Comparison of ENCODE assay signal across 22 cellular contexts in the genomic region with DNA sequence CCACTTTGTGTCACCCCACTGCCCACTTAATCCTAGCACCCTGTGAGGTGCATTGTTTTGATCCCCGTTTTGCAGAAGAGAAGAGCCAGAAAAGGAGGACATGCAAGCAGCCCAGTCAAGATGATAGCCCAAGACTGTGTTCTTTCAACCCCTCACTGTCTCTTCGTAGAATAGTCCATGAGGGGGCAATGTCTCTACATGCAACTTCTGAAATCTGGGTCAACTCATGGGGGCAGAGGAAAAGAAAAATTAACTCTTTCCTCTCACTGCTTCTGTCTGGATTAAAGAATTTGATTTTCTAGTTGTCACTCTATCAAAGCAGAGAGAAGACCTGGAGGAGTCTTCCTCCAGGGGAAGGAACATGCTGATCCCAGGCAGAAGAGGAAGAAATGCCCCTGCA.
DNase-seq lines count a peak whose midpoint lies in the region; ATAC-seq, FAIRE-seq and TF ChIP-seq lines count a peak whose summit lies in the region.
"Had no signal": no experiment of that assay in that cellular context is flagged by ENCODE, and none has a peak within 500 bp of the region (broad histone marks: within the 10 kb centered on the region; RNA-seq: fewer than 3 reads in every experiment).

No MANE protein-coding gene starts in this region.

- H3K4me3 ChIP-seq in HepG2 (replicated peaks in 1 of 3; ENCODE audit: insufficient read depth in 1 of 3, low read depth in 2 of 3, low read length in 3 of 3) (no peak overlapping the region), right lobe of liver (no peak overlapping the region), WERI-Rb-1 (ENCODE audit: low read depth, low read length) (no peak overlapping the region), esophagus squamous epithelium (no peak overlapping the region)
- H3K4me3 ChIP-seq: GM12878, SJSA1 had no signal

- H3K36me3 ChIP-seq in HepG2 (replicated peaks in 1 of 2; ENCODE audit: control insufficient read depth in 1 of 2, insufficient read depth in 2 of 2, low read length in 2 of 2) (no peaks in the 10 kb centered on the region), right lobe of liver (no peaks in the 10 kb centered on the region), WERI-Rb-1 (no peaks in the 10 kb centered on the region), esophagus squamous epithelium (no peaks in the 10 kb centered on the region)
- H3K36me3 ChIP-seq: SJSA1 had no signal

- TF ChIP-seq CTCF in HepG2 (CRISPR knock-in tag; IDR thresholded peaks at IDR 0.05) (0 out of 2 replicates have a peak, but pooled peaks have one; percentile 10), right lobe of liver (IDR thresholded peaks at IDR 0.05) (no peak), WERI-Rb-1 (IDR thresholded peaks at IDR 0.05; ENCODE audit: low read depth, low read length) (peak; percentile 36; the same call in 1 of the 2 replicates), esophagus squamous epithelium (IDR thresholded peaks at IDR 0.05) (no peak)

- DNase-seq in HepG2 (ENCODE audit: low spot score) = no peak
- no peak for DNase-seq in right lobe of liver
- DNase-seq in WERI-Rb-1 = no peak
- peak; percentile 27 for DNase-seq in iPS-NIHi7 (ENCODE audit: extremely low spot score)
- no peak for DNase-seq in esophagus squamous epithelium (lab: John Stamatoyannopoulos, UW)
- no peak for DNase-seq in NCI-H128 (lab: John Stamatoyannopoulos, UW; ENCODE audit: unreplicated experiment)
- no peak for DNase-seq in DMS 273 (lab: John Stamatoyannopoulos, UW; ENCODE audit: unreplicated experiment)
- DNase-seq: C1 segment of cervical spinal cord, DMS 273 treated with DMSO at 0.1 percent for 48 hours, GDM1, GOT3, HFFc6, KG1, NCI-H146, NCI-H2081 treated with DMSO at 0.1 percent for 48 hours, NCI-H2227 treated with DMSO at 0.1 percent for 48 hours, NCI-H524 treated with DMSO at 0.1 percent for 48 hours had no signal

- TF ChIP-seq EP300 in HepG2 (IDR thresholded peaks at IDR 0.05; ENCODE audit: low read depth in 2 of 2, low read length in 2 of 2) = no peak
- no peak for TF ChIP-seq EP300 in HepG2 (CRISPR knock-in tag; IDR thresholded peaks at IDR 0.05; ENCODE audit: borderline replicate concordance)

- BruUV-seq in HepG2 (replicated peaks; lab: Mats Ljungman, UMichigan) = no TSS peak

- TF ChIP-seq RAD21 in HepG2 (CRISPR knock-in tag; IDR thresholded peaks at IDR 0.05) = no peak

- no peak overlapping the region for H3K27ac ChIP-seq in HepG2 (ENCODE audit: extremely low read length, insufficient read depth, low read length)
- H3K27ac ChIP-seq in right lobe of liver = no peak overlapping the region
- H3K27ac ChIP-seq in WERI-Rb-1 = no peak overlapping the region
- no peak overlapping the region for H3K27ac ChIP-seq in esophagus squamous epithelium
- H3K27ac ChIP-seq: RWPE1, SJSA1 had no signal

- TF ChIP-seq POLR2A in HepG2 (IDR thresholded peaks at IDR 0.05; ENCODE audit: insufficient read depth in 1 of 2, low read depth in 2 of 2, low read length in 2 of 2) (no peak), right lobe of liver (IDR thresholded peaks at IDR 0.05) (no peak), esophagus squamous epithelium (IDR thresholded peaks at IDR 0.05) (no peak)

- H3K4me1 ChIP-seq in HepG2 (ENCODE audit: insufficient read depth, low read length) (no peaks in the 10 kb centered on the region), right lobe of liver (no peaks in the 10 kb centered on the region), esophagus squamous epithelium (peaks cover 0 to 4% (median 0%) of the 10 kb centered on the region in 3 donors)
- H3K4me1 ChIP-seq: SJSA1 had no signal

- ATAC-seq in HepG2 (no peak), right lobe of liver (no peak), GM19023 (IDR thresholded peaks at IDR 0.05; ENCODE audit: unreplicated experiment) (no peak)
- ATAC-seq: GM12878 had no signal

- POLR2A ChIA-PET in HepG2 (lab: Yijun Ruan, JAX) = no interaction called here

- H3K9me3 ChIP-seq in HepG2 (ENCODE audit: low read length) = no peaks in the 10 kb centered on the region
- no peaks in the 10 kb centered on the region for H3K9me3 ChIP-seq in right lobe of liver
- H3K9me3 ChIP-seq in WERI-Rb-1 (ENCODE audit: severe bottlenecking) = no peaks in the 10 kb centered on the region
- H3K9me3 ChIP-seq in esophagus squamous epithelium = no peaks in the 10 kb centered on the region
- H3K9me3 ChIP-seq: SJSA1 had no signal

- intact Hi-C loops in HepG2 (cut with micrococcal nuclease; ENCODE audit: unreplicated experiment) (no loop called here), right lobe of liver (cut with DNase I) (loop anchor here (2.0 to 10.0 kb wide), 3 partner anchors 214 to 366 kb away; no protein-coding TSS in a partner anchor), esophagus squamous epithelium (cut with DNase I) (loop anchor here (10.0 kb wide), 1 partner anchor 244 kb away; no protein-coding TSS in a partner anchor)

- FAIRE-seq in HepG2 (lab: Jason Lieb, UNC) = no peak
- FAIRE-seq: GM12878, GM18507 had no signal

- CTCF ChIA-PET in HepG2 (lab: Yijun Ruan, JAX; ENCODE audit: low intra/inter-chr PET ratio, low total read pairs) = interaction anchor here (5.2 kb wide), 1 partner anchor 223 kb away, joined by 63 read pairs; no protein-coding TSS in a partner anchor

- no peaks in the 10 kb centered on the region for H3K79me2 ChIP-seq in HepG2 (ENCODE audit: insufficient read depth, low read length)

- no peak overlapping the region for H2AFZ ChIP-seq in HepG2 (ENCODE audit: low read length)

- no peak overlapping the region for H3K4me2 ChIP-seq in HepG2 (ENCODE audit: low read depth, low read length)

- in situ Hi-C loops in HepG2 (cut with HindIII; ENCODE audit: extremely low pct_ligation_motif_present, low pct_unique_long_range_greater_than_20kb) = no loop called here

- WGBS in HepG2 (ENCODE audit: low lambda C conversion rate) = 0% methylated on average over 2 of the region's 2 CpGs
- 35% methylated on average over 2 of the region's 2 CpGs for WGBS in right lobe of liver (ENCODE audit: insufficient coverage, low coverage, low lambda C conversion rate, missing lambda C conversion rate)
- WGBS in esophagus squamous epithelium, 2 donors = 33 to 45% methylated on average over 1 to 2 of the region's 2 CpGs

- H3K9ac ChIP-seq in HepG2 (ENCODE audit: insufficient read depth, low read depth, low read length) = no peak overlapping the region

- no peaks in the 10 kb centered on the region; the same call in 1 of the 2 replicates for H4K20me1 ChIP-seq in HepG2 (ENCODE audit: insufficient read depth, low read length)

- H3K27me3 ChIP-seq in HepG2 (ENCODE audit: control insufficient read depth in 1 of 2, insufficient read depth in 2 of 2, low read length in 2 of 2) = peaks cover 0 to 14% of the 10 kb centered on the region in 2 experiments; a peak in 2 of 5 replicates
- H3K27me3 ChIP-seq in right lobe of liver = no peaks in the 10 kb centered on the region
- no peaks in the 10 kb centered on the region for H3K27me3 ChIP-seq in WERI-Rb-1 (ENCODE audit: insufficient read depth, low read depth, severe bottlenecking)
- H3K27me3 ChIP-seq in esophagus squamous epithelium = peaks cover 0 to 21% (median 0%) of the 10 kb centered on the region in 4 donors
- H3K27me3 ChIP-seq: SJSA1 had no signal

TF ChIP-seq in HepG2, 621 proteins besides CTCF, POLR2A, EP300 and RAD21:
- TF ChIP-seq ZNF652 (CRISPR knock-in tag; IDR thresholded peaks at IDR 0.05; ENCODE audit: borderline replicate concordance, low read depth) (peak; percentile 64; the same call in 1 of the 2 replicates), FOXK2 (IDR thresholded peaks at IDR 0.05) (no peak)
- TF ChIP-seq, protein P1, sequence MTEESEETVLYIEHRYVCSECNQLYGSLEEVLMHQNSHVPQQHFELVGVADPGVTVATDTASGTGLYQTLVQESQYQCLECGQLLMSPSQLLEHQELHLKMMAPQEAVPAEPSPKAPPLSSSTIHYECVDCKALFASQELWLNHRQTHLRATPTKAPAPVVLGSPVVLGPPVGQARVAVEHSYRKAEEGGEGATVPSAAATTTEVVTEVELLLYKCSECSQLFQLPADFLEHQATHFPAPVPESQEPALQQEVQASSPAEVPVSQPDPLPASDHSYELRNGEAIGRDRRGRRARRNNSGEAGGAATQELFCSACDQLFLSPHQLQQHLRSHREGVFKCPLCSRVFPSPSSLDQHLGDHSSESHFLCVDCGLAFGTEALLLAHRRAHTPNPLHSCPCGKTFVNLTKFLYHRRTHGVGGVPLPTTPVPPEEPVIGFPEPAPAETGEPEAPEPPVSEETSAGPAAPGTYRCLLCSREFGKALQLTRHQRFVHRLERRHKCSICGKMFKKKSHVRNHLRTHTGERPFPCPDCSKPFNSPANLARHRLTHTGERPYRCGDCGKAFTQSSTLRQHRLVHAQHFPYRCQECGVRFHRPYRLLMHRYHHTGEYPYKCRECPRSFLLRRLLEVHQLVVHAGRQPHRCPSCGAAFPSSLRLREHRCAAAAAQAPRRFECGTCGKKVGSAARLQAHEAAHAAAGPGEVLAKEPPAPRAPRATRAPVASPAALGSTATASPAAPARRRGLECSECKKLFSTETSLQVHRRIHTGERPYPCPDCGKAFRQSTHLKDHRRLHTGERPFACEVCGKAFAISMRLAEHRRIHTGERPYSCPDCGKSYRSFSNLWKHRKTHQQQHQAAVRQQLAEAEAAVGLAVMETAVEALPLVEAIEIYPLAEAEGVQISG (CRISPR knock-in tag; IDR thresholded peaks at IDR 0.05) = no peak

Comparison
In these comparisons a context has a peak if more than half of its experiments do, and no peak if none do; other contexts are left out.
1. CTCF ChIP-seq: peak in HepG2 (single experiment) and WERI-Rb-1 (single experiment); none in right lobe of liver (0 of 4) and esophagus squamous epithelium (0 of 6).